Comparison of ENCODE assay signal across 29 cellular contexts in genomic region chr15:36696191-36696590, GRCh38.
"Had no signal": no experiment of that assay in that cellular context is flagged by ENCODE, and none has a peak within 500 bp of the region (broad histone marks: within the 10 kb centered on the region; RNA-seq: fewer than 3 reads in every experiment).

No MANE protein-coding gene starts in this region.

- H3K4me3 Mint-ChIP-seq: immature natural killer cell; mesothelial cell of epicardium; naive B cell; natural killer cell; nephron progenitor cell; neural progenitor cell; stimulated activated memory B cell treated with anti-CD40 and anti-IgM and Interleukin-4, amounts not matched to agents 10 μg/mL and 1 μg/mL and 100 μg/mL, for 72 hours; stimulated activated naive CD8-positive, alpha-beta T cell treated with anti-CD3 and anti-CD28 coated beads, Interleukin-15, amount 100 ng/mL, for 72 hours; type B pancreatic cell had no signal

- H3K9me3 ChIP-seq: left ventricle myocardium inferior, neutrophil, ovary, psoas muscle, right atrium auricular region, right lobe of liver, tibial nerve, uterus had no signal

- H3K27ac Mint-ChIP-seq: immature natural killer cell; natural killer cell; nephron progenitor cell; neural progenitor cell; stimulated activated memory B cell treated with anti-CD40 and anti-IgM and Interleukin-4, amounts not matched to agents 10 μg/mL and 1 μg/mL and 100 μg/mL, for 72 hours; stimulated activated naive CD8-positive, alpha-beta T cell treated with anti-CD3 and anti-CD28 coated beads, Interleukin-15, amount 100 ng/mL, for 72 hours; type B pancreatic cell had no signal

- H2AFZ ChIP-seq: neural progenitor cell had no signal

- H3K4me1 Mint-ChIP-seq: immature natural killer cell; naive B cell; natural killer cell; neural progenitor cell; stimulated activated memory B cell treated with anti-CD40 and anti-IgM and Interleukin-4, amounts not matched to agents 10 μg/mL and 1 μg/mL and 100 μg/mL, for 72 hours; stimulated activated naive CD8-positive, alpha-beta T cell treated with anti-CD3 and anti-CD28 coated beads, Interleukin-15, amount 100 ng/mL, for 72 hours had no signal

- H3K36me3 Mint-ChIP-seq: natural killer cell; neural progenitor cell; stimulated activated memory B cell treated with anti-CD40 and anti-IgM and Interleukin-4, amounts not matched to agents 10 μg/mL and 1 μg/mL and 100 μg/mL, for 72 hours had no signal

- H3K27me3 ChIP-seq: neural progenitor cell, neutrophil, ovary, right atrium auricular region, right lobe of liver, tibial nerve, uterus had no signal

- H3K36me3 ChIP-seq: neural progenitor cell, neutrophil, ovary, right atrium auricular region, right lobe of liver, uterus had no signal

- H3K9me3 Mint-ChIP-seq: immature natural killer cell; mesothelial cell of epicardium; naive B cell; natural killer cell; nephron progenitor cell; neural progenitor cell; stimulated activated memory B cell treated with anti-CD40 and anti-IgM and Interleukin-4, amounts not matched to agents 10 μg/mL and 1 μg/mL and 100 μg/mL, for 72 hours; stimulated activated naive CD8-positive, alpha-beta T cell treated with anti-CD3 and anti-CD28 coated beads, Interleukin-15, amount 100 ng/mL, for 72 hours; type B pancreatic cell had no signal

- H3K27ac ChIP-seq: left ventricle myocardium inferior, neural progenitor cell, neutrophil, ovary, psoas muscle, right atrium auricular region, right lobe of liver, tibial nerve, uterus had no signal

- H3K4me1 ChIP-seq: left ventricle myocardium inferior, neural progenitor cell, psoas muscle, right atrium auricular region, right lobe of liver, tibial nerve had no signal

- DNase-seq: hypothalamus; immature natural killer cell; islet precursor cell; left ventricle myocardium inferior; mesendoderm; naive B cell; natural killer cell; nephron progenitor cell; occipital lobe; ovary; psoas muscle; right lobe of liver; stimulated activated CD4-positive, alpha-beta T cell treated with anti-CD3 and anti-CD28 coated beads, Interleukin-1b, Interleukin-23, amount 100 ng/mL, for 48 hours; stimulated activated CD4-positive, alpha-beta T cell treated with anti-CD3 and anti-CD28 coated beads, Interleukin-2, amount 100 ng/mL, for 48 hours; stimulated activated CD4-positive, alpha-beta T cell treated with anti-CD3 and anti-CD28 coated beads, Interleukin-4, amount 100 ng/mL, for 4 hours; stimulated activated CD8-positive, alpha-beta memory T cell treated with anti-CD3 and anti-CD28 coated beads, Interleukin-4, amount 100 ng/mL, for 48 hours; stimulated activated naive CD4-positive, alpha-beta T cell treated with Interleukin-2 at 50 U/mL for 16 hours; stimulated activated naive CD8-positive, alpha-beta T cell treated with anti-CD3 and anti-CD28 coated beads, Interleukin-15, amount 100 ng/mL, for 72 hours; substantia nigra; uterus had no signal

- ATAC-seq: natural killer cell; psoas muscle; stimulated activated memory B cell treated with anti-CD40 and anti-IgM and Interleukin-4, amounts not matched to agents 10 μg/mL and 1 μg/mL and 100 μg/mL, for 72 hours; stimulated activated naive CD8-positive, alpha-beta T cell treated with anti-CD3 and anti-CD28 coated beads, Interleukin-15, amount 100 ng/mL, for 72 hours had no signal

- H3K4me2 ChIP-seq: neural progenitor cell, smooth muscle cell had no signal

- H3K27me3 Mint-ChIP-seq: naive B cell; stimulated activated memory B cell treated with anti-CD40 and anti-IgM and Interleukin-4, amounts not matched to agents 10 μg/mL and 1 μg/mL and 100 μg/mL, for 72 hours; stimulated activated naive CD8-positive, alpha-beta T cell treated with anti-CD3 and anti-CD28 coated beads, Interleukin-15, amount 100 ng/mL, for 72 hours; type B pancreatic cell had no signal

- H3K4me3 ChIP-seq: left ventricle myocardium inferior, lung, neural progenitor cell, ovary, psoas muscle, right atrium auricular region, right lobe of liver, smooth muscle cell, tibial nerve, uterus had no signal

- H3K9ac ChIP-seq: neural progenitor cell had no signal
